ENCODE assay signal across 20 cellular contexts in the genomic region with DNA sequence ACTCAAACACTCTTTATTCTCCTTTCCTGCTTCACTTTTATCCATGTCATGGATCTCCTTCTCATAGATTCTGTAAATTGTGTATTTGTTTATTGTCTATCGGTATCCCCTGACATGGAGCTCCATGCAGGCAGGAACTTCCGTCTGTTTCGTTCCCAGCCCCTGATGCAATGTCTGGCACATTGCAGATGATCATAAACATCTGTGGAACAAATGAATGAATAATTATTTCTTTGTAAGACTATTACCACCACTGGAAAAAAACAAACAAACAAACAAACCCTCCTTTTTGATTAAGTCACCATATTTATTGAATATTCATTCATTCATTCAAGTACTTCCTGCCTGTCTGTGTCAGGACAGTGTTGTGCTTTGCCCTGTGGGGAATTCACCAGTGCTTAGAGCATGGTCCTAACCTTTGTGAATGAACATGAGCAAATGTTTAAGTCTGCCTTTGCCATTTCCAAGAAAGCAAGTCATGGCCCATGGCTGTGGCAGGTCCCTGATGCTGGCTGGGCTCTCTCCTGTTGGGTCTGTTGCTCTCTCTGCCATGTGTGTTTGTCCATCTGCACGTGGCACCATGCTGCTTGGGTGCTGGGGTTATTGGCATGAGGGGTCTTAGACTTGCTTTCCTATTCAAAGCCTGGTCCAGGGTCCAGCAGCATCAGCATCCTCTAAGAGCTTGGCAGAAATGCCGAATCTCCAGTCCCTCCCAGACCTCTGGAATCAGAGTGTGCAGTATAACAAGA.
"Had no signal": no experiment of that assay in that cellular context is flagged by ENCODE, and none has a peak within 500 bp of the region (broad histone marks: within the 10 kb centered on the region; RNA-seq: fewer than 3 reads in every experiment).

No MANE protein-coding gene starts in this region.

- FAIRE-seq: astrocyte had no signal

- H3K4me3 Mint-ChIP-seq: activated CD4-positive, alpha-beta memory T cell treated with anti-CD3 and anti-CD28 coated beads for 36 hours; activated T-cell treated with anti-CD3 and anti-CD28 coated beads, Interleukin-2, amount 50 U/mL, for 4 hours; central memory CD8-positive, alpha-beta T cell; effector memory CD8-positive, alpha-beta T cell; nephron progenitor cell had no signal

- ATAC-seq: activated T-cell treated with anti-CD3 and anti-CD28 coated beads, Interleukin-2, amount 50 U/mL, for 4 hours; effector memory CD8-positive, alpha-beta T cell; left colon; stimulated activated naive CD8-positive, alpha-beta T cell treated with anti-CD3 and anti-CD28 coated beads, Interleukin-15, Interleukin-2, amounts not matched to agents 100 U/mL and 50 U/mL, for 24 hours had no signal

- H3K27me3 Mint-ChIP-seq: activated CD4-positive, alpha-beta memory T cell treated with anti-CD3 and anti-CD28 coated beads for 36 hours; central memory CD8-positive, alpha-beta T cell had no signal

- H3K27ac Mint-ChIP-seq: activated CD4-positive, alpha-beta memory T cell treated with anti-CD3 and anti-CD28 coated beads for 36 hours; nephron progenitor cell had no signal

- H3K4me3 ChIP-seq: prostate gland, sigmoid colon, thoracic aorta, vagina had no signal

- H3K36me3 ChIP-seq: prostate gland had no signal

- H3K36me3 Mint-ChIP-seq: activated CD4-positive, alpha-beta memory T cell treated with anti-CD3 and anti-CD28 coated beads for 36 hours had no signal

- H3K9me3 ChIP-seq: prostate gland, sigmoid colon, thoracic aorta, vagina had no signal

- DNase-seq: activated CD4-positive, alpha-beta memory T cell treated with anti-CD3 and anti-CD28 coated beads for 36 hours; activated CD4-positive, alpha-beta T cell treated with anti-CD3 and anti-CD28 coated beads for 1 hour; activated gamma-delta T cell; activated T-cell treated with anti-CD3 and anti-CD28 coated beads, Interleukin-2, amount 50 U/mL, for 4 hours; cortex of kidney; effector memory CD8-positive, alpha-beta T cell; left colon; mammary epithelial cell; nephron progenitor cell; sigmoid colon; stimulated activated CD4-positive, alpha-beta T cell treated with anti-CD3 and anti-CD28 coated beads, Interleukin-2, amount 100 ng/mL, for 48 hours; stimulated activated CD8-positive, alpha-beta memory T cell treated with anti-CD3 and anti-CD28 coated beads, Interleukin-4, amount 100 ng/mL, for 48 hours; stimulated activated naive CD8-positive, alpha-beta T cell treated with anti-CD3 and anti-CD28 coated beads, Interleukin-15, Interleukin-2, amounts not matched to agents 100 U/mL and 50 U/mL, for 24 hours; SW 1271 had no signal

- H3K27ac ChIP-seq: epithelial cell of prostate, prostate gland, thoracic aorta, vagina had no signal

- H3K9me3 Mint-ChIP-seq: activated CD4-positive, alpha-beta memory T cell treated with anti-CD3 and anti-CD28 coated beads for 36 hours; activated T-cell treated with anti-CD3 and anti-CD28 coated beads, Interleukin-2, amount 50 U/mL, for 4 hours; central memory CD8-positive, alpha-beta T cell; effector memory CD8-positive, alpha-beta T cell; nephron progenitor cell had no signal

- H3K27me3 ChIP-seq: sigmoid colon, vagina had no signal
